19 cellular contexts compared by ENCODE assay signal in the genomic region with DNA sequence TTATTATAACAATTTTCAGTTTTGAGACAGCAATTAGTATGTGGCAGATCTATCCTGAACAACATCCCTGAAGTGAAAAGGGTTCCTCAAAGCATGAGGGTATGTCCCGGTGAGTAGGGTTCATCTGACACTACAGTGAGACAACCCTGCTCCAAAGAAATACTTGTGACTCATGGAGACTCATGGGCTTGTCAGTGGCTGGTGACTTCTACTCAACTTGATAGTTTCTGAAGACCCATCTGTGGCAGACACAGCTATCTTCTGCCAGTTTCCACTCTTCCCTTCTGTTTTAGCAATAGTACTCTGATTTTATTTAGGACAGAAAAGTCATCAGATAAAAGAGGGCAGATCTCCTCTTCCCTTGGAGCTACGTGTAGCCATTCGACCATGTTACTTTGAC.
"Had no signal": no experiment of that assay in that cellular context is flagged by ENCODE, and none has a peak within 500 bp of the region (broad histone marks: within the 10 kb centered on the region; RNA-seq: fewer than 3 reads in every experiment).

No MANE protein-coding gene starts in this region.

- H3K4me3 Mint-ChIP-seq: activated naive CD8-positive, alpha-beta T cell treated with anti-CD3 and anti-CD28 coated beads, Interleukin-2, amount 10 ng/mL, durations not matched to agents 7 days and 5 days; immature natural killer cell; neural progenitor cell had no signal

- H3K4me1 ChIP-seq: gastrocnemius medialis, lower lobe of right lung, neural progenitor cell, stomach, testis, upper lobe of left lung had no signal

- H3K27ac Mint-ChIP-seq: activated naive CD8-positive, alpha-beta T cell treated with anti-CD3 and anti-CD28 coated beads, Interleukin-2, amount 10 ng/mL, durations not matched to agents 7 days and 5 days; immature natural killer cell; neural progenitor cell had no signal

- H3K9me3 Mint-ChIP-seq: activated naive CD8-positive, alpha-beta T cell treated with anti-CD3 and anti-CD28 coated beads, Interleukin-2, amount 10 ng/mL, durations not matched to agents 7 days and 5 days; immature natural killer cell; neural progenitor cell had no signal

- H3K4me3 ChIP-seq: gastrocnemius medialis, heart left ventricle, lower lobe of right lung, neural progenitor cell, spleen, stomach, testis, upper lobe of left lung had no signal

- H3K9ac ChIP-seq: neural progenitor cell had no signal

- H3K4me1 Mint-ChIP-seq: immature natural killer cell, neural progenitor cell had no signal

- H3K9me3 ChIP-seq: gastrocnemius medialis, heart left ventricle, lower lobe of right lung, spleen, stomach, testis, upper lobe of left lung had no signal

- H3K27me3 Mint-ChIP-seq: activated naive CD8-positive, alpha-beta T cell treated with anti-CD3 and anti-CD28 coated beads, Interleukin-2, amount 10 ng/mL, durations not matched to agents 7 days and 5 days had no signal

- H3K4me2 ChIP-seq: neural progenitor cell had no signal

- ATAC-seq: gastrocnemius medialis, heart left ventricle, left cardiac atrium, lower lobe of right lung, sciatic nerve had no signal

- DNase-seq: activated CD4-positive, alpha-beta T cell treated with anti-CD3 and anti-CD28 coated beads for 4 hours; activated CD8-positive, alpha-beta memory T cell treated with anti-CD3 and anti-CD28 coated beads, Interleukin-2, amount 50 U/mL, for 48 hours; activated naive CD8-positive, alpha-beta T cell treated with anti-CD3 and anti-CD28 coated beads, Interleukin-2, amount 10 ng/mL, durations not matched to agents 7 days and 5 days; brain microvascular endothelial cell; cortex of kidney; effector CD8-positive, alpha-beta T cell; gastrocnemius medialis; heart left ventricle; immature natural killer cell; left cardiac atrium; lower lobe of right lung; midbrain; spleen; stomach; T1000; testis; upper lobe of left lung had no signal

- H2AFZ ChIP-seq: neural progenitor cell had no signal

- H3K27ac ChIP-seq: brain microvascular endothelial cell, gastrocnemius medialis, heart left ventricle, lower lobe of right lung, neural progenitor cell, spleen, stomach, testis, upper lobe of left lung had no signal

- H3K27me3 ChIP-seq: brain microvascular endothelial cell, gastrocnemius medialis, heart left ventricle, neural progenitor cell, spleen, stomach, testis, upper lobe of left lung had no signal
